1 cellular context compared by ENCODE assay signal in genomic region chr11:127074151-127074761, GRCh38.
TF ChIP-seq lines count a peak whose summit lies in the region.

No MANE protein-coding gene starts in this region.

TF ChIP-seq in GM12878, 131 proteins besides CTCF, POLR2A, EP300 and RAD21 (continued from another document):
- TF ChIP-seq E2F8 (IDR thresholded peaks at IDR 0.05; ENCODE audit: low read depth, partially characterized antibody) (no peak), GABPA (IDR thresholded peaks at IDR 0.05; ENCODE audit: low read depth) (no peak), PML (IDR thresholded peaks at IDR 0.05; ENCODE audit: low read length) (no peak), SMAD5 (IDR thresholded peaks at IDR 0.05; ENCODE audit: low read depth) (no peak), ZNF24 (IDR thresholded peaks at IDR 0.05) (no peak), HDGF (IDR thresholded peaks at IDR 0.05) (peak; percentile 66; the same call in 1 of the 2 replicates), KDM1A (IDR thresholded peaks at IDR 0.05; ENCODE audit: borderline replicate concordance) (no peak), SPI1 (IDR thresholded peaks at IDR 0.05; ENCODE audit: borderline replicate concordance, insufficient read depth, low read depth, low read length) (peak; percentile 99), TCF7 (IDR thresholded peaks at IDR 0.05; ENCODE audit: borderline replicate concordance) (no peak), HCFC1 (IDR thresholded peaks at IDR 0.05; ENCODE audit: low read length) (no peak), GATAD2B (conservative IDR thresholded peaks at IDR 0.05; ENCODE audit: low read depth) (peak; percentile 68; the same call in 1 of the 2 replicates), YY1 (IDR thresholded peaks at IDR 0.05; ENCODE audit: low read depth, low read length) (0 out of 2 replicates have a peak, but pooled peaks have one; percentile 17), SMARCA5 (IDR thresholded peaks at IDR 0.05) (peak; percentile 86), STAT1 (conservative IDR thresholded peaks at IDR 0.05) (no peak), SP1 (IDR thresholded peaks at IDR 0.05; ENCODE audit: low read depth, low read length) (no peak)
- TF ChIP-seq, protein P1, sequence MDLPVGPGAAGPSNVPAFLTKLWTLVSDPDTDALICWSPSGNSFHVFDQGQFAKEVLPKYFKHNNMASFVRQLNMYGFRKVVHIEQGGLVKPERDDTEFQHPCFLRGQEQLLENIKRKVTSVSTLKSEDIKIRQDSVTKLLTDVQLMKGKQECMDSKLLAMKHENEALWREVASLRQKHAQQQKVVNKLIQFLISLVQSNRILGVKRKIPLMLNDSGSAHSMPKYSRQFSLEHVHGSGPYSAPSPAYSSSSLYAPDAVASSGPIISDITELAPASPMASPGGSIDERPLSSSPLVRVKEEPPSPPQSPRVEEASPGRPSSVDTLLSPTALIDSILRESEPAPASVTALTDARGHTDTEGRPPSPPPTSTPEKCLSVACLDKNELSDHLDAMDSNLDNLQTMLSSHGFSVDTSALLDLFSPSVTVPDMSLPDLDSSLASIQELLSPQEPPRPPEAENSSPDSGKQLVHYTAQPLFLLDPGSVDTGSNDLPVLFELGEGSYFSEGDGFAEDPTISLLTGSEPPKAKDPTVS (IDR thresholded peaks at IDR 0.05; ENCODE audit: low read depth, low read length), result no peak
TF ChIP-seq in GM12878: peak in this region for 36.
